In genomic region chr10:95503012-95503411, GRCh38 we compare ENCODE assay signal across 1 cellular context.
A peak's percentile ranks its signal among the peaks of the same experiment; 100 is the strongest.
TF ChIP-seq lines count a peak whose summit lies in the region.

No MANE protein-coding gene starts in this region.

TF ChIP-seq in liver, 16 proteins besides CTCF, POLR2A, EP300 and RAD21 (continued from another document):
- TF ChIP-seq MAX (IDR thresholded peaks at IDR 0.05): peak; percentile 64
- peak; percentile 90 to 91 for TF ChIP-seq HNF4A (conservative IDR thresholded peaks at IDR 0.05)
- no peak for TF ChIP-seq NR2F2 (IDR thresholded peaks at IDR 0.05)
- peak; percentile 60 for TF ChIP-seq ZBTB33 (IDR thresholded peaks at IDR 0.05)
- no peak for TF ChIP-seq FOXA1 (IDR thresholded peaks at IDR 0.05)
- peak; percentile 41 for TF ChIP-seq HNF4G (IDR thresholded peaks at IDR 0.05)
- peak; percentile 82 for TF ChIP-seq SP1 (IDR thresholded peaks at IDR 0.05)
- peak; percentile 77 for TF ChIP-seq YY1 (IDR thresholded peaks at IDR 0.05)
- TF ChIP-seq ATF3 (IDR thresholded peaks at IDR 0.05): no peak
- TF ChIP-seq RXRA (IDR thresholded peaks at IDR 0.05): peak; percentile 62 to 83
